ENCODE assay signal across 1 cellular context in the genomic region with DNA sequence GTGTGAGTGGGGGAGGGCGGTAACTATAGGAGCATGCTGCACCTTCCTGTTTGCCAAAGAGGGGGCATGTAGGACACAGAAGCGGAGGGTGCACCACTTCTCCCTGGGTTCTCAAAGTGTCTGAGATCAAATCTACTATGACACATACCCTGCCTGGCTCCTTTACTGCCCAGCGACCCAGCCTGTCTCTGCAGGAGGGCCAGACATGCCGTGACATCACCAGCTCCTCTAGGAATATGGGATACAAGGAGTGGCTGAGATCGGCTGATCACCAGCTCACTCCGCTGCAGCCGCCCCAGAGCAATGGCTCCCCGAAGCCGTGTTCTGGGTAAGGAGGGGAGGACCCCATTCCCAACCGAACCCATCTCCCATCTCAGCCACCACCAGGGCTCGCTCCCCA.
TF ChIP-seq lines count a peak whose summit lies in the region.

No MANE protein-coding gene starts in this region.

TF ChIP-seq in SK-N-SH, 30 proteins besides CTCF, POLR2A, EP300 and RAD21 (continued from another document):
- TF ChIP-seq, protein P1, sequence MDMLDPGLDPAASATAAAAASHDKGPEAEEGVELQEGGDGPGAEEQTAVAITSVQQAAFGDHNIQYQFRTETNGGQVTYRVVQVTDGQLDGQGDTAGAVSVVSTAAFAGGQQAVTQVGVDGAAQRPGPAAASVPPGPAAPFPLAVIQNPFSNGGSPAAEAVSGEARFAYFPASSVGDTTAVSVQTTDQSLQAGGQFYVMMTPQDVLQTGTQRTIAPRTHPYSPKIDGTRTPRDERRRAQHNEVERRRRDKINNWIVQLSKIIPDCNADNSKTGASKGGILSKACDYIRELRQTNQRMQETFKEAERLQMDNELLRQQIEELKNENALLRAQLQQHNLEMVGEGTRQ (IDR thresholded peaks at IDR 0.05; ENCODE audit: borderline replicate concordance, low read depth, low read length), result no peak
TF ChIP-seq in SK-N-SH: peak in this region for 0.
